ENCODE assay signal across 17 cellular contexts in the genomic region with DNA sequence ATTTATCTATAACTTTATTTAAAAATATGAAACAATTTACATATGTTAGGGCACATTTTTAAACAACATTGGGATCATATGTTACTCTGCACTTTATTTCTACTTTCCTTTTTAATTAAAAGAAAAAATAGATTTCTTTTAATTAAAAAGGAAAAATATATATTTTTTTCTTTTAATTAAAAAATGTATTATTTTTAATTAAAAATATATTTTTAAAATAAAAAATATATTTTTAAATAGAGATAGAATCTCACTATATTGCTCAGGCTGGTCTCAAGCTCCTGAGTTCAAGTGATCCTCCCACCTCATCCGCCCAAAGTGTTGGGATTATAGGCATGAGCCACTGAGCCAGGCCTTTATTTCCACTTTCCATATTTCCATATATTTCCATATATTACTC. TPM values are rescaled to one million over a fixed set of nuclear protein-coding genes. Genes with fewer than 3 reads are reported as not detected.
DNase-seq lines count a peak whose midpoint lies in the region; ATAC-seq, FAIRE-seq and TF ChIP-seq lines count a peak whose summit lies in the region.
"Had no signal": no experiment of that assay in that cellular context is flagged by ENCODE, and none has a peak within 500 bp of the region (broad histone marks: within the 10 kb centered on the region; RNA-seq: fewer than 3 reads in every experiment).

No MANE protein-coding gene starts in this region.

- H3K27ac ChIP-seq in CD4-positive, alpha-beta T cell (ENCODE audit: low read depth, low read length) = no peak overlapping the region
- H3K27ac ChIP-seq: C4-2B had no signal

- H3K27me3 ChIP-seq in CD4-positive, alpha-beta T cell (ENCODE audit: control insufficient read depth, insufficient read depth, low read length) = no peaks in the 10 kb centered on the region

- H3K27me3 Mint-ChIP-seq in WTC11 (ENCODE audit: low read depth) = no peaks in the 10 kb centered on the region; the same call in 1 of the 2 replicates
- no peaks in the 10 kb centered on the region for H3K27me3 Mint-ChIP-seq in CD4-positive, alpha-beta T cell
- H3K27me3 Mint-ChIP-seq: CD4-positive, alpha-beta memory T cell; IgD-negative memory B cell had no signal

- no peak for TF ChIP-seq CTCF in WTC11 (IDR thresholded peaks at IDR 0.05)
- TF ChIP-seq CTCF in CD4-positive, alpha-beta T cell (IDR thresholded peaks at IDR 0.05) = no peak

- no peak for DNase-seq in WTC11 (ENCODE audit: low spot score)
- no peak for DNase-seq in CD4-positive, alpha-beta T cell
- no peak for DNase-seq in NCI-H2081 treated with DMSO at 0.1 percent for 48 hours (lab: John Stamatoyannopoulos, UW)
- DNase-seq: ACHN; CD4-positive, alpha-beta memory T cell; DMS153; DMS79; GF-D8; HCEC 1CT had no signal

- no peak for ATAC-seq in WTC11
- ATAC-seq in HG02571 (IDR thresholded peaks at IDR 0.05; ENCODE audit: unreplicated experiment) = no peak
- no peak for ATAC-seq in CD4-positive, alpha-beta T cell (ENCODE audit: poor library complexity)
- ATAC-seq: GM23338, HepG2 had no signal

- H3K9me3 ChIP-seq in CD4-positive, alpha-beta T cell (ENCODE audit: control insufficient read depth, low read length) = no peaks in the 10 kb centered on the region

- no peak overlapping the region for H3K27ac Mint-ChIP-seq in WTC11
- no peak overlapping the region for H3K27ac Mint-ChIP-seq in CD4-positive, alpha-beta T cell
- H3K27ac Mint-ChIP-seq: GM23338, IgD-negative memory B cell had no signal

- no peak overlapping the region for H3K4me3 Mint-ChIP-seq in WTC11
- no peak overlapping the region for H3K4me3 Mint-ChIP-seq in CD4-positive, alpha-beta T cell
- H3K4me3 Mint-ChIP-seq: CD4-positive, alpha-beta memory T cell; GM23338; IgD-negative memory B cell had no signal

- H3K36me3 Mint-ChIP-seq in WTC11 = no peaks in the 10 kb centered on the region
- H3K36me3 Mint-ChIP-seq in CD4-positive, alpha-beta T cell (ENCODE audit: low read depth) = peaks cover 56% of the 10 kb centered on the region

- FAIRE-seq in G401.6 (lab: Jason Lieb, UNC) (peak; percentile 88), islet of Langerhans (lab: Jason Lieb, UNC) (peak; percentile 30)
- FAIRE-seq: H54, HepG2 had no signal

- CTCF ChIA-PET in WTC11 (lab: Charles Lee) = no interaction called here
- CTCF ChIA-PET in CD4-positive, alpha-beta T cell (lab: Charles Lee) = no interaction called here

- H3K4me1 Mint-ChIP-seq in WTC11 = no peaks in the 10 kb centered on the region
- H3K4me1 Mint-ChIP-seq in CD4-positive, alpha-beta T cell (ENCODE audit: low read depth) = no peaks in the 10 kb centered on the region
- H3K4me1 Mint-ChIP-seq: GM23338 had no signal

- H3K9me3 Mint-ChIP-seq in WTC11 = no peaks in the 10 kb centered on the region
- peaks cover 25% of the 10 kb centered on the region for H3K9me3 Mint-ChIP-seq in CD4-positive, alpha-beta T cell
- H3K9me3 Mint-ChIP-seq: GM23338 had no signal

- intact Hi-C loops in CD4-positive, alpha-beta T cell (cut with DNase I, micrococcal nuclease) = no loop called here

- POLR2A ChIA-PET in WTC11 (lab: Charles Lee) = no interaction called here
- POLR2A ChIA-PET in CD4-positive, alpha-beta T cell (lab: Charles Lee) = no interaction called here

TF ChIP-seq in WTC11, 78 proteins besides CTCF, POLR2A, EP300 and RAD21:
- TF ChIP-seq HMGA2 (CRISPR knock-in tag; IDR thresholded peaks at IDR 0.05) = peak; percentile 94
- no peak for TF ChIP-seq ATF1 (CRISPR knock-in tag; IDR thresholded peaks at IDR 0.05)

RNA-seq across cellular contexts. Expression of gene WARS2, which starts 36.7 kb away (rescaled TPM):
- 9.3 to 12.2 TPM (median 9.7 TPM) in 3 replicates for total RNA-seq in WTC11 (2021)
- total RNA-seq in CD4-positive, alpha-beta T cell = 10 to 100 TPM; 15.8 to 16.5 TPM
